Comparison of ENCODE assay signal across 17 cellular contexts in the genomic region with DNA sequence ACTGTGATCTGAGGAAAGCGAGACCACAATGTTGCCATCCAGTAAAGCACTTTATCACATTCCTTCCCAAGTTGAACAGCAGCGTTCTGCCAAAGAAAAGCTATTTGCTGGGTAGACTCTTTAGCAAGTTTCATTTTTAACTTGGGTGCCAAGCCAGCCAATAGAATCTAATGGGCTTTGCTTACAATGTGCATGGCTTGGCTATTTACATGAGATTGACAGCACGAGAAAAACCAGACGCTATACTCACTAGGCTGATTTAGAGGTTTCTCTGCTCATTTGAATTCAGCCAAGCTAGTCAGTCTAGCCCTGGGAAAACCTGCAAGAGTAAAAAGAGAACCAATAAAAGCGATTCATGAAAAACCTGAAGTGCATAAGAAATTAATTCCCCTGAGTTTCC.
DNase-seq lines count a peak whose midpoint lies in the region; ATAC-seq, FAIRE-seq and TF ChIP-seq lines count a peak whose summit lies in the region.
"Had no signal": no experiment of that assay in that cellular context is flagged by ENCODE, and none has a peak within 500 bp of the region (broad histone marks: within the 10 kb centered on the region; RNA-seq: fewer than 3 reads in every experiment).

No MANE protein-coding gene starts in this region.

- no peak overlapping the region for H3K4me3 Mint-ChIP-seq in stimulated activated effector memory CD8-positive, alpha-beta T cell treated with anti-CD3 and anti-CD28 coated beads, Interleukin-12 subunit alpha, Interleukin-12 subunit beta, amount 100 ng/mL, for 72 hours
- H3K4me3 Mint-ChIP-seq: CD4-positive, alpha-beta T cell; stimulated activated naive CD8-positive, alpha-beta T cell treated with anti-CD3 and anti-CD28 coated beads, Interleukin-15, Interleukin-2, amounts not matched to agents 100 ng/mL and 50 ng/mL, for 24 hours had no signal

- H3K9me3 ChIP-seq in GM12878 (replicated peaks; ENCODE audit: control insufficient read depth, insufficient read depth, low read length) (no peaks in the 10 kb centered on the region; the same call in 1 of the 3 replicates), uterus (no peaks in the 10 kb centered on the region)
- H3K9me3 ChIP-seq: mucosa of descending colon, prostate gland had no signal

- in situ Hi-C loops in GM12878 (cut with MboI) = no loop called here

- ATAC-seq in HG02852 (IDR thresholded peaks at IDR 0.05; ENCODE audit: unreplicated experiment) (peak; percentile 67), GM12878 (peak; percentile 70), GM21619 (IDR thresholded peaks at IDR 0.05; ENCODE audit: unreplicated experiment) (no peak)
- ATAC-seq in stimulated activated effector memory CD8-positive, alpha-beta T cell treated with anti-CD3 and anti-CD28 coated beads, Interleukin-12 subunit alpha, Interleukin-12 subunit beta, amount 100 ng/mL, for 72 hours = peak; percentile 42
- ATAC-seq: mucosa of descending colon had no signal

- DNase-seq in GM12878 (ENCODE audit: low read depth, low spot score) = no peak
- DNase-seq in inferior parietal cortex (ENCODE audit: extremely low spot score) = peak; percentile 19
- DNase-seq in stimulated activated effector memory CD8-positive, alpha-beta T cell treated with anti-CD3 and anti-CD28 coated beads, Interleukin-12 subunit alpha, Interleukin-12 subunit beta, amount 100 ng/mL, for 72 hours (ENCODE audit: low spot score in 2 of 2) = no peak
- DNase-seq in activated naive CD4-positive, alpha-beta T cell treated with Interleukin-2 at 50 U/mL for 16 hours = no peak
- DNase-seq in uterus = no peak
- DNase-seq in NCI-H1417 treated with DMSO at 0.1 percent for 48 hours (lab: John Stamatoyannopoulos, UW) = no peak
- DNase-seq: activated CD8-positive, alpha-beta memory T cell treated with anti-CD3 and anti-CD28 coated beads for 24 hours; activated naive CD4-positive, alpha-beta T cell; CD4-positive, alpha-beta T cell; HCEC 1CT; mucosa of descending colon; NCI-H2171 had no signal

- no peak for TF ChIP-seq CTCF in GM12878 (IDR thresholded peaks at IDR 0.05 in 2 of 3, conservative IDR thresholded peaks at IDR 0.05 in 1 of 3; ENCODE audit: control insufficient read depth in 2 of 3, extremely low read depth in 1 of 3, insufficient read depth in 1 of 3, low read depth in 3 of 3, low read length in 3 of 3)
- no peak for TF ChIP-seq CTCF in uterus (IDR thresholded peaks at IDR 0.05)

- no peaks in the 10 kb centered on the region for H3K36me3 ChIP-seq in GM12878 (ENCODE audit: control insufficient read depth in 2 of 2, insufficient read depth in 2 of 2, low read length in 1 of 2)
- no peaks in the 10 kb centered on the region for H3K36me3 ChIP-seq in uterus
- H3K36me3 ChIP-seq: prostate gland had no signal

- BruUV-seq in GM12878 (replicated peaks; lab: Mats Ljungman, UMichigan) = no TSS peak

- no peaks in the 10 kb centered on the region; the same call in 1 of the 2 replicates for H4K20me1 ChIP-seq in GM12878 (ENCODE audit: control insufficient read depth, insufficient read depth)

- H3K4me2 ChIP-seq in GM12878 (ENCODE audit: control insufficient read depth, insufficient read depth) = peak overlapping the region; percentile 51; the same call in 1 of the 2 replicates

- POLR2A ChIA-PET in GM12878 (lab: Charles Lee) = interaction anchor here (1.1 kb wide), 1 partner anchor 9 kb away, joined by 3 read pairs; no protein-coding TSS in a partner anchor

- H3K9me3 Mint-ChIP-seq in stimulated activated effector memory CD8-positive, alpha-beta T cell treated with anti-CD3 and anti-CD28 coated beads, Interleukin-12 subunit alpha, Interleukin-12 subunit beta, amount 100 ng/mL, for 72 hours = no peaks in the 10 kb centered on the region
- H3K9me3 Mint-ChIP-seq: CD4-positive, alpha-beta T cell; stimulated activated naive CD8-positive, alpha-beta T cell treated with anti-CD3 and anti-CD28 coated beads, Interleukin-15, Interleukin-2, amounts not matched to agents 100 ng/mL and 50 ng/mL, for 24 hours had no signal

- TF ChIP-seq POLR2A in GM12878 (IDR thresholded peaks at IDR 0.05; ENCODE audit: low read depth, low read length) (no peak), uterus (IDR thresholded peaks at IDR 0.05) (no peak)

- H3K27ac Mint-ChIP-seq in stimulated activated effector memory CD8-positive, alpha-beta T cell treated with anti-CD3 and anti-CD28 coated beads, Interleukin-12 subunit alpha, Interleukin-12 subunit beta, amount 100 ng/mL, for 72 hours = no peak overlapping the region
- H3K27ac Mint-ChIP-seq: CD4-positive, alpha-beta T cell; stimulated activated naive CD8-positive, alpha-beta T cell treated with anti-CD3 and anti-CD28 coated beads, Interleukin-15, Interleukin-2, amounts not matched to agents 100 ng/mL and 50 ng/mL, for 24 hours had no signal

- WGBS in GM12878 (ENCODE audit: insufficient coverage, insufficient replicate concordance, low lambda C conversion rate, missing lambda C conversion rate) = 17% methylated on average over 5 of the region's 5 CpGs

- intact Hi-C loops in GM12878 (cut with micrococcal nuclease; ENCODE audit: unreplicated experiment) (loop anchor here (5.0 kb wide), 1 partner anchor 83 kb away; no protein-coding TSS in a partner anchor), uterus (cut with DNase I; ENCODE audit: low total_unique reads) (no loop called here)

- no peak overlapping the region for H3K4me3 ChIP-seq in GM12878
- no peak overlapping the region for H3K4me3 ChIP-seq in uterus
- H3K4me3 ChIP-seq: mucosa of descending colon, prostate gland had no signal

- H3K27me3 ChIP-seq in GM12878 (replicated peaks in 1 of 2; ENCODE audit: control insufficient read depth in 2 of 2, insufficient read depth in 2 of 2, low read length in 1 of 2) (no peaks in the 10 kb centered on the region), uterus (no peaks in the 10 kb centered on the region)

- no peaks in the 10 kb centered on the region for H3K4me1 Mint-ChIP-seq in stimulated activated effector memory CD8-positive, alpha-beta T cell treated with anti-CD3 and anti-CD28 coated beads, Interleukin-12 subunit alpha, Interleukin-12 subunit beta, amount 100 ng/mL, for 72 hours

- SMC1A ChIA-PET in GM12878 (lab: Charles Lee; ENCODE audit: uncharacterized antibody, unreplicated experiment) = interaction anchor here (0.6 to 1.6 kb wide), 5 partner anchors 9 to 768 kb away, joined by 3 to 4 read pairs (median 3); no protein-coding TSS in a partner anchor

- CTCF ChIA-PET in GM12878 (lab: Yijun Ruan, JAX) = interaction anchor here (0.9 kb wide), 1 partner anchor 17 kb away, joined by 3 read pairs; no protein-coding TSS in a partner anchor

- no peak for TF ChIP-seq RAD21 in GM12878 (IDR thresholded peaks at IDR 0.05; ENCODE audit: insufficient read depth, low read depth, low read length)

- H3K27ac ChIP-seq in GM12878 (ENCODE audit: control insufficient read depth, insufficient read depth) (no peak overlapping the region), uterus (no peak overlapping the region)
- H3K27ac ChIP-seq: prostate gland had no signal

- no peaks in the 10 kb centered on the region for H3K36me3 Mint-ChIP-seq in stimulated activated effector memory CD8-positive, alpha-beta T cell treated with anti-CD3 and anti-CD28 coated beads, Interleukin-12 subunit alpha, Interleukin-12 subunit beta, amount 100 ng/mL, for 72 hours

- H2AFZ ChIP-seq in GM12878 (ENCODE audit: control insufficient read depth, low read depth, low read length) = no peak overlapping the region; the same call in 1 of the 2 replicates

- H3K79me2 ChIP-seq in GM12878 (ENCODE audit: control insufficient read depth, insufficient read depth, low read length) = no peaks in the 10 kb centered on the region

- no peak overlapping the region for H3K9ac ChIP-seq in GM12878 (ENCODE audit: control insufficient read depth, insufficient read depth, low read length)

- no peak for TF ChIP-seq EP300 in GM12878 (IDR thresholded peaks at IDR 0.05; ENCODE audit: borderline replicate concordance in 1 of 2, control insufficient read depth in 1 of 2, low read depth in 2 of 2, low read length in 2 of 2)

- H3K4me1 ChIP-seq in GM12878 (ENCODE audit: control insufficient read depth, insufficient read depth, low read length) (0 out of 2 replicates have a peak, but pooled peaks cover 2% of the 10 kb centered on the region), uterus (no peaks in the 10 kb centered on the region)
- H3K4me1 ChIP-seq: prostate gland had no signal

- FAIRE-seq in GM12878 (lab: Jason Lieb, UNC) = no peak
- FAIRE-seq: colon had no signal

- RAD21 ChIA-PET in GM12878 (lab: Charles Lee; ENCODE audit: unreplicated experiment) = interaction anchor here (0.7 to 1.4 kb wide), 3 partner anchors 58 to 84 kb away, joined by 3 to 4 read pairs (median 4); no protein-coding TSS in a partner anchor

TF ChIP-seq in GM12878, 131 proteins besides CTCF, POLR2A, EP300 and RAD21 (continues in another document):
- TF ChIP-seq, protein P1, sequence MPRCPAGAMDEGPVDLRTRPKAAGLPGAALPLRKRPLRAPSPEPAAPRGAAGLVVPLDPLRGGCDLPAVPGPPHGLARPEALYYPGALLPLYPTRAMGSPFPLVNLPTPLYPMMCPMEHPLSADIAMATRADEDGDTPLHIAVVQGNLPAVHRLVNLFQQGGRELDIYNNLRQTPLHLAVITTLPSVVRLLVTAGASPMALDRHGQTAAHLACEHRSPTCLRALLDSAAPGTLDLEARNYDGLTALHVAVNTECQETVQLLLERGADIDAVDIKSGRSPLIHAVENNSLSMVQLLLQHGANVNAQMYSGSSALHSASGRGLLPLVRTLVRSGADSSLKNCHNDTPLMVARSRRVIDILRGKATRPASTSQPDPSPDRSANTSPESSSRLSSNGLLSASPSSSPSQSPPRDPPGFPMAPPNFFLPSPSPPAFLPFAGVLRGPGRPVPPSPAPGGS (IDR thresholded peaks at IDR 0.05; ENCODE audit: borderline replicate concordance, insufficient read depth, low read depth, low read length, poor library complexity, severe bottlenecking) = no peak
- no peak for TF ChIP-seq NFYA (IDR thresholded peaks at IDR 0.05; ENCODE audit: borderline replicate concordance, low read depth, low read length)
- no peak for TF ChIP-seq CHD1 (IDR thresholded peaks at IDR 0.05; ENCODE audit: low read depth, low read length)
- peak; percentile 19; the same call in 1 of the 2 replicates for TF ChIP-seq NFIC (IDR thresholded peaks at IDR 0.05; ENCODE audit: low read depth, low read length)
- TF ChIP-seq, protein P2, sequence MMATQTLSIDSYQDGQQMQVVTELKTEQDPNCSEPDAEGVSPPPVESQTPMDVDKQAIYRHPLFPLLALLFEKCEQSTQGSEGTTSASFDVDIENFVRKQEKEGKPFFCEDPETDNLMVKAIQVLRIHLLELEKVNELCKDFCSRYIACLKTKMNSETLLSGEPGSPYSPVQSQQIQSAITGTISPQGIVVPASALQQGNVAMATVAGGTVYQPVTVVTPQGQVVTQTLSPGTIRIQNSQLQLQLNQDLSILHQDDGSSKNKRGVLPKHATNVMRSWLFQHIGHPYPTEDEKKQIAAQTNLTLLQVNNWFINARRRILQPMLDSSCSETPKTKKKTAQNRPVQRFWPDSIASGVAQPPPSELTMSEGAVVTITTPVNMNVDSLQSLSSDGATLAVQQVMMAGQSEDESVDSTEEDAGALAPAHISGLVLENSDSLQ (IDR thresholded peaks at IDR 0.05) = peak; percentile 86
- TF ChIP-seq GATAD2B (conservative IDR thresholded peaks at IDR 0.05; ENCODE audit: low read depth) = no peak
- no peak for TF ChIP-seq BACH1 (IDR thresholded peaks at IDR 0.05; ENCODE audit: borderline replicate concordance)
- TF ChIP-seq ASH2L (IDR thresholded peaks at IDR 0.05; ENCODE audit: borderline replicate concordance, low read depth) = no peak
